In the genomic region with DNA sequence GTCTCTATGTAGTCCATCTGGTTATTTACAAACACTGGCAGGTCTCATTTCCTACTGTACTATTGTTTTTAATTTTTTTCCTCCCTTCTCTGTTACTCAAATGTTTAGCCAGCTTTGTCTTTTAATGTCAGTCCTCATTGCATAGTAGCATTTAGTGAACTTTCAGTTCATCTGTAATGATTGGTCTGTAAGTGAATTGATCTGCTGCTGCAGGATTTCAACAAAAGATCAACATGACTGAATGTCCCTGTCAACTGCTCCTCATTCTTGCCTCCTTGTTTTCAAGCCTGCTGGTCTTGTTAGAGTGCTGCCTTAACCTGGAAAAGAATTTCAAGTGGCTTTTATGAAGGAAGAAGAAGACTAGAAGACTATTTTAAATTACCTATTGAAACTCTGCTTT, we compare ENCODE assay signal across 1 cellular context.
TF ChIP-seq lines count a peak whose summit lies in the region.

No MANE protein-coding gene starts in this region.

TF ChIP-seq in HepG2, 621 proteins besides CTCF, POLR2A, EP300 and RAD21 (continued from another document):
- TF ChIP-seq, protein P1, sequence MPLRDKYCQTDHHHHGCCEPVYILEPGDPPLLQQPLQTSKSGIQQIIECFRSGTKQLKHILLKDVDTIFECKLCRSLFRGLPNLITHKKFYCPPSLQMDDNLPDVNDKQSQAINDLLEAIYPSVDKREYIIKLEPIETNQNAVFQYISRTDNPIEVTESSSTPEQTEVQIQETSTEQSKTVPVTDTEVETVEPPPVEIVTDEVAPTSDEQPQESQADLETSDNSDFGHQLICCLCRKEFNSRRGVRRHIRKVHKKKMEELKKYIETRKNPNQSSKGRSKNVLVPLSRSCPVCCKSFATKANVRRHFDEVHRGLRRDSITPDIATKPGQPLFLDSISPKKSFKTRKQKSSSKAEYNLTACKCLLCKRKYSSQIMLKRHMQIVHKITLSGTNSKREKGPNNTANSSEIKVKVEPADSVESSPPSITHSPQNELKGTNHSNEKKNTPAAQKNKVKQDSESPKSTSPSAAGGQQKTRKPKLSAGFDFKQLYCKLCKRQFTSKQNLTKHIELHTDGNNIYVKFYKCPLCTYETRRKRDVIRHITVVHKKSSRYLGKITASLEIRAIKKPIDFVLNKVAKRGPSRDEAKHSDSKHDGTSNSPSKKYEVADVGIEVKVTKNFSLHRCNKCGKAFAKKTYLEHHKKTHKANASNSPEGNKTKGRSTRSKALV (CRISPR knock-in tag; IDR thresholded peaks at IDR 0.05): no peak
- no peak for TF ChIP-seq ZNF136 (CRISPR knock-in tag; IDR thresholded peaks at IDR 0.05; ENCODE audit: low read depth)
- TF ChIP-seq, protein P2, sequence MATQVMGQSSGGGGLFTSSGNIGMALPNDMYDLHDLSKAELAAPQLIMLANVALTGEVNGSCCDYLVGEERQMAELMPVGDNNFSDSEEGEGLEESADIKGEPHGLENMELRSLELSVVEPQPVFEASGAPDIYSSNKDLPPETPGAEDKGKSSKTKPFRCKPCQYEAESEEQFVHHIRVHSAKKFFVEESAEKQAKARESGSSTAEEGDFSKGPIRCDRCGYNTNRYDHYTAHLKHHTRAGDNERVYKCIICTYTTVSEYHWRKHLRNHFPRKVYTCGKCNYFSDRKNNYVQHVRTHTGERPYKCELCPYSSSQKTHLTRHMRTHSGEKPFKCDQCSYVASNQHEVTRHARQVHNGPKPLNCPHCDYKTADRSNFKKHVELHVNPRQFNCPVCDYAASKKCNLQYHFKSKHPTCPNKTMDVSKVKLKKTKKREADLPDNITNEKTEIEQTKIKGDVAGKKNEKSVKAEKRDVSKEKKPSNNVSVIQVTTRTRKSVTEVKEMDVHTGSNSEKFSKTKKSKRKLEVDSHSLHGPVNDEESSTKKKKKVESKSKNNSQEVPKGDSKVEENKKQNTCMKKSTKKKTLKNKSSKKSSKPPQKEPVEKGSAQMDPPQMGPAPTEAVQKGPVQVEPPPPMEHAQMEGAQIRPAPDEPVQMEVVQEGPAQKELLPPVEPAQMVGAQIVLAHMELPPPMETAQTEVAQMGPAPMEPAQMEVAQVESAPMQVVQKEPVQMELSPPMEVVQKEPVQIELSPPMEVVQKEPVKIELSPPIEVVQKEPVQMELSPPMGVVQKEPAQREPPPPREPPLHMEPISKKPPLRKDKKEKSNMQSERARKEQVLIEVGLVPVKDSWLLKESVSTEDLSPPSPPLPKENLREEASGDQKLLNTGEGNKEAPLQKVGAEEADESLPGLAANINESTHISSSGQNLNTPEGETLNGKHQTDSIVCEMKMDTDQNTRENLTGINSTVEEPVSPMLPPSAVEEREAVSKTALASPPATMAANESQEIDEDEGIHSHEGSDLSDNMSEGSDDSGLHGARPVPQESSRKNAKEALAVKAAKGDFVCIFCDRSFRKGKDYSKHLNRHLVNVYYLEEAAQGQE (IDR thresholded peaks at IDR 0.05; ENCODE audit: borderline replicate concordance in 1 of 2, low read depth in 1 of 2, low read length in 2 of 2): no peak
- TF ChIP-seq ZNF383 (CRISPR knock-in tag; IDR thresholded peaks at IDR 0.05; ENCODE audit: borderline replicate concordance): no peak
- TF ChIP-seq, protein P3, sequence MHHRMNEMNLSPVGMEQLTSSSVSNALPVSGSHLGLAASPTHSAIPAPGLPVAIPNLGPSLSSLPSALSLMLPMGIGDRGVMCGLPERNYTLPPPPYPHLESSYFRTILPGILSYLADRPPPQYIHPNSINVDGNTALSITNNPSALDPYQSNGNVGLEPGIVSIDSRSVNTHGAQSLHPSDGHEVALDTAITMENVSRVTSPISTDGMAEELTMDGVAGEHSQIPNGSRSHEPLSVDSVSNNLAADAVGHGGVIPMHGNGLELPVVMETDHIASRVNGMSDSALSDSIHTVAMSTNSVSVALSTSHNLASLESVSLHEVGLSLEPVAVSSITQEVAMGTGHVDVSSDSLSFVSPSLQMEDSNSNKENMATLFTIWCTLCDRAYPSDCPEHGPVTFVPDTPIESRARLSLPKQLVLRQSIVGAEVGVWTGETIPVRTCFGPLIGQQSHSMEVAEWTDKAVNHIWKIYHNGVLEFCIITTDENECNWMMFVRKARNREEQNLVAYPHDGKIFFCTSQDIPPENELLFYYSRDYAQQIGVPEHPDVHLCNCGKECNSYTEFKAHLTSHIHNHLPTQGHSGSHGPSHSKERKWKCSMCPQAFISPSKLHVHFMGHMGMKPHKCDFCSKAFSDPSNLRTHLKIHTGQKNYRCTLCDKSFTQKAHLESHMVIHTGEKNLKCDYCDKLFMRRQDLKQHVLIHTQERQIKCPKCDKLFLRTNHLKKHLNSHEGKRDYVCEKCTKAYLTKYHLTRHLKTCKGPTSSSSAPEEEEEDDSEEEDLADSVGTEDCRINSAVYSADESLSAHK (CRISPR knock-in tag; IDR thresholded peaks at IDR 0.05; ENCODE audit: borderline replicate concordance): no peak
- TF ChIP-seq, protein P4, sequence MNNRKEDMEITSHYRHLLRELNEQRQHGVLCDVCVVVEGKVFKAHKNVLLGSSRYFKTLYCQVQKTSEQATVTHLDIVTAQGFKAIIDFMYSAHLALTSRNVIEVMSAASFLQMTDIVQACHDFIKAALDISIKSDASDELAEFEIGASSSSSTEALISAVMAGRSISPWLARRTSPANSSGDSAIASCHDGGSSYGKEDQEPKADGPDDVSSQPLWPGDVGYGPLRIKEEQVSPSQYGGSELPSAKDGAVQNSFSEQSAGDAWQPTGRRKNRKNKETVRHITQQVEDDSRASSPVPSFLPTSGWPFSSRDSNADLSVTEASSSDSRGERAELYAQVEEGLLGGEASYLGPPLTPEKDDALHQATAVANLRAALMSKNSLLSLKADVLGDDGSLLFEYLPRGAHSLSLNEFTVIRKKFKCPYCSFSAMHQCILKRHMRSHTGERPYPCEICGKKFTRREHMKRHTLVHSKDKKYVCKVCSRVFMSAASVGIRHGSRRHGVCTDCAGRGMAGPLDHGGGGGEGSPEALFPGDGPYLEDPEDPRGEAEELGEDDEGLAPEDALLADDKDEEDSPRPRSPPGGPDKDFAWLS (CRISPR knock-in tag; IDR thresholded peaks at IDR 0.05; ENCODE audit: borderline replicate concordance): no peak
